In the genomic region with DNA sequence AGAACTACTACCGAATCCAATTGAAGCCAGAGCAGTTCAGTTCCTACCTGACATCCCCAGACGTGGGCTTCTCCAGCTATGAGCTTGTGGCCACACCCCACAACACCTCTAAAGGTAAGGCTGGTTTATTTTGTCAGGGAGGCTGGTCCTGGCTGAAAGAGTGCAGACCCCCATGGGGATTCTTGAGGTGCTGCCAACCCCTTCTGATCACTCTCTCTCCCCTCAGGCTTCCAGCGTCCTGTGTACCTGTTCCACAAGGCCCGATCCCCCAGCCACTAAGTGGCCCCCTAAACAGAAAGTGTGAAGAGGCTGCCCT, we compare ENCODE assay signal across 15 cellular contexts. TPM values are rescaled to one million over a fixed set of nuclear protein-coding genes. Genes with fewer than 3 reads are reported as not detected.
A peak's percentile ranks its signal among the peaks of the same experiment; 100 is the strongest.
DNase-seq lines count a peak whose midpoint lies in the region; ATAC-seq and TF ChIP-seq lines count a peak whose summit lies in the region.
"Had no signal": no experiment of that assay in that cellular context is flagged by ENCODE, and none has a peak within 500 bp of the region (broad histone marks: within the 10 kb centered on the region; RNA-seq: fewer than 3 reads in every experiment).

No MANE protein-coding gene starts in this region.

- H3K27ac Mint-ChIP-seq in T-cell (peak overlapping the region; percentile 64 to 94), immature natural killer cell (peak overlapping the region in 4 of 6 donors; percentile 60 to 94 (median 78))

- TF ChIP-seq CTCF in left ventricle myocardium inferior (IDR thresholded peaks at IDR 0.05; ENCODE audit: borderline replicate concordance): no peak
- no peak for TF ChIP-seq CTCF in GM10266 (IDR thresholded peaks at IDR 0.05; ENCODE audit: control insufficient read depth, insufficient read depth, low read depth, missing control alignments)

- no peak for DNase-seq in left ventricle myocardium inferior
- no peak for DNase-seq in cardiac septum (ENCODE audit: low spot score)
- DNase-seq in T-cell: no peak
- DNase-seq in immature natural killer cell: no peak
- no peak for DNase-seq in NCI-H2107 treated with DMSO at 0.1 percent for 48 hours (lab: John Stamatoyannopoulos, UW; ENCODE audit: unreplicated experiment)
- DNase-seq in GM10266 (ENCODE audit: extremely low spot score): no peak
- DNase-seq: hippocampal formation; NCI-H1436 treated with DMSO at 0.1 percent for 48 hours; NCI-H526 treated with DMSO at 0.1 percent for 48 hours; ovary; SHP77; stimulated activated CD8-positive, alpha-beta memory T cell treated with anti-CD3 and anti-CD28 coated beads, Interleukin-4, amount 100 ng/mL, for 48 hours had no signal

- H3K27me3 Mint-ChIP-seq in T-cell (no peaks in the 10 kb centered on the region), immature natural killer cell (ENCODE audit: low read depth in 3 of 3) (peaks cover 28 to 31% (median 30%) of the 10 kb centered on the region in 3 donors)

- H3K36me3 Mint-ChIP-seq in T-cell (peaks cover 26% of the 10 kb centered on the region), immature natural killer cell (peaks cover 0 to 13% (median 4%) of the 10 kb centered on the region in 3 donors)

- ATAC-seq in T-cell (replicated peaks in 1 of 4) (no peak), GM21528 (IDR thresholded peaks at IDR 0.05; ENCODE audit: low FRiP score, unreplicated experiment) (no peak), GM21786 (IDR thresholded peaks at IDR 0.05; ENCODE audit: unreplicated experiment) (no peak)

- no peaks in the 10 kb centered on the region for H3K9me3 Mint-ChIP-seq in T-cell
- no peaks in the 10 kb centered on the region for H3K9me3 Mint-ChIP-seq in immature natural killer cell

- H3K9me3 ChIP-seq in left ventricle myocardium inferior (replicated peaks): no peaks in the 10 kb centered on the region
- H3K9me3 ChIP-seq: ovary had no signal

- H3K4me3 Mint-ChIP-seq in T-cell (peak overlapping the region; percentile 25 to 94 (median 40)), immature natural killer cell (peak overlapping the region in 1 of 5 donors; percentile 55)

- POLR2A ChIA-PET in T-cell (lab: Charles Lee): no interaction called here

- CTCF ChIA-PET in T-cell (lab: Charles Lee): no interaction called here

- peak overlapping the region; percentile 23 for H3K27ac ChIP-seq in left ventricle myocardium inferior (replicated peaks)
- H3K27ac ChIP-seq: epithelial cell of prostate, ovary had no signal

- intact Hi-C loops in left ventricle myocardium inferior (cut with micrococcal nuclease) (no loop called here), cardiac septum (cut with DNase I) (no loop called here)

- H3K4me1 ChIP-seq in left ventricle myocardium inferior: peaks cover 67% of the 10 kb centered on the region

- H3K4me3 ChIP-seq in left ventricle myocardium inferior: no peak overlapping the region
- H3K4me3 ChIP-seq: ovary had no signal

- peaks cover 23% of the 10 kb centered on the region for H3K36me3 ChIP-seq in left ventricle myocardium inferior
- H3K36me3 ChIP-seq: ovary had no signal

- H3K27me3 ChIP-seq in left ventricle myocardium inferior (ENCODE audit: low read depth): no peaks in the 10 kb centered on the region
- H3K27me3 ChIP-seq: ovary had no signal

- peaks cover 51 to 67% (median 60%) of the 10 kb centered on the region in 3 donors for H3K4me1 Mint-ChIP-seq in T-cell
- H3K4me1 Mint-ChIP-seq in immature natural killer cell: peaks cover 58 to 61% of the 10 kb centered on the region in 2 donors

RNA-seq across cellular contexts. Expression of gene PPP1R35, which starts 3.1 kb away (rescaled TPM):
- total RNA-seq in left ventricle myocardium inferior: 10.8 TPM
- 15.7 TPM for total RNA-seq in cardiac septum
- 100 to 1,000 TPM in 2 of 5 donors, 10 to 100 TPM in 3; 32.8 to 117 (median 98.6) TPM for total RNA-seq in T-cell
- 10 to 100 TPM; 25.7 to 42.2 (median 41.8) TPM for polyA plus RNA-seq in immature natural killer cell

RNA-seq across cellular contexts. Expression of gene MEPCE, which starts 3.6 kb away (rescaled TPM):
- total RNA-seq in left ventricle myocardium inferior (23.6 TPM), cardiac septum (19.7 TPM), T-cell (10 to 100 TPM; 50.6 to 63.2 (median 60.3) TPM)
- polyA plus RNA-seq in immature natural killer cell: 10 to 100 TPM in 1 of 3 donors, 1 to 10 TPM in 2; 3.0 to 12.1 (median 8.3) TPM

RNA-seq across cellular contexts. Expression of gene ZCWPW1, which starts 4.7 kb away (rescaled TPM):
- total RNA-seq in left ventricle myocardium inferior: 4.6 TPM
- 3.4 TPM for total RNA-seq in cardiac septum
- total RNA-seq in T-cell: 10 to 100 TPM in 3 of 5 donors, 1 to 10 TPM in 2; 6.9 to 13.9 (median 12.0) TPM
- polyA plus RNA-seq in immature natural killer cell: 1 to 10 TPM; 4.1 to 5.9 (median 5.7) TPM

RNA-seq across cellular contexts. Expression of gene SPACDR, which starts 30.8 kb away (rescaled TPM):
- total RNA-seq in left ventricle myocardium inferior: 0.88 TPM
- total RNA-seq in cardiac septum: 1.1 TPM
- total RNA-seq in T-cell: 1 to 10 TPM; 1.3 to 4.0 (median 3.3) TPM
- polyA plus RNA-seq in immature natural killer cell: 1 to 10 TPM in 1 of 3 donors, under 1 TPM in 1, not detected in 1; 0.43 to 2.2 TPM

RNA-seq across cellular contexts. Expression of gene TSC22D4, which starts 45.8 kb away (rescaled TPM):
- 47.5 TPM for total RNA-seq in left ventricle myocardium inferior
- total RNA-seq in cardiac septum: 35.0 TPM
- total RNA-seq in T-cell: 100 to 1,000 TPM in 4 of 5 donors, 10 to 100 TPM in 1; 85.2 to 160 (median 148) TPM
- 10 to 100 TPM; 32.4 to 42.2 (median 35.3) TPM for polyA plus RNA-seq in immature natural killer cell
